8 cellular contexts compared by ENCODE assay signal in the genomic region with DNA sequence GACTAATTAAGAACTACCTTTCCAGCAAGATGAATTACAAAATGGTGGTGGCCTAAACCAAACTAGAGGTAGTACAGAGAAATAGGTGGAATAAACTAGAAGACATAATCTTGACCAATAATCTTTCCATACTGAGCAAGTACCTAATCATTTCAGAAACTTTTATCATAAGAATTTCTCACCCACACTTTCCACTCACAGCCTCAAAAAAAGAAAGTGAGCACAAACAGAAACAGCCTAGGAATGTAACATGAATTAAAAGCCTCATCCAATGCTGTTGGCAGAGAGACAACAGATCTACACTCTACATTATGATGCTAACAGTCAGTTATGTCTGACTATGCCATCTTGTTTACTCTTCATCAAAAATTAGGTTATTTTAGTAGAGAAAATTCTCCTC. TPM values are rescaled to one million over a fixed set of nuclear protein-coding genes. Genes with fewer than 3 reads are reported as not detected.
DNase-seq lines count a peak whose midpoint lies in the region; ATAC-seq and TF ChIP-seq lines count a peak whose summit lies in the region.

No MANE protein-coding gene starts in this region.

- peak overlapping the region; percentile 76 to 88 for H3K27ac Mint-ChIP-seq in natural killer cell treated with Interleukin-12 subunit alpha and Interleukin-12 subunit beta and Interleukin-15 and Interleukin-18, amount 100 ng/mL, for 72 hours

- no peaks in the 10 kb centered on the region for H3K36me3 Mint-ChIP-seq in natural killer cell treated with Interleukin-12 subunit alpha and Interleukin-12 subunit beta and Interleukin-15 and Interleukin-18, amount 100 ng/mL, for 72 hours

- H3K79me2 ChIP-seq in DOHH2 (ENCODE audit: control insufficient read depth, low read length) = peaks cover 74% of the 10 kb centered on the region

- no peaks in the 10 kb centered on the region for H3K9me3 ChIP-seq in DOHH2 (ENCODE audit: control insufficient read depth, insufficient read depth, low read length)

- peak overlapping the region; percentile 91 for H3K4me2 ChIP-seq in DOHH2 (ENCODE audit: low read length)

- no peak for ATAC-seq in natural killer cell treated with Interleukin-12 subunit alpha and Interleukin-12 subunit beta and Interleukin-15 and Interleukin-18, amount 100 ng/mL, for 72 hours

- no peaks in the 10 kb centered on the region for H3K9me2 ChIP-seq in DOHH2 (replicated peaks; ENCODE audit: control insufficient read depth, low read length)

- H3K27ac ChIP-seq in DOHH2 (ENCODE audit: low read depth, low read length) = no peak overlapping the region

- no peaks in the 10 kb centered on the region for H3K27me3 ChIP-seq in DOHH2 (ENCODE audit: control insufficient read depth, low read length)

- peaks cover 32% of the 10 kb centered on the region for H3F3A ChIP-seq in DOHH2 (ENCODE audit: control insufficient read depth, insufficient read depth)

- peaks cover 27% of the 10 kb centered on the region for H3K36me3 ChIP-seq in DOHH2 (ENCODE audit: control insufficient read depth, low read length)

- H3K4me1 ChIP-seq in DOHH2 (ENCODE audit: control insufficient read depth, low read length) = peaks cover 24% of the 10 kb centered on the region

- no peak for DNase-seq in NB4 (ENCODE audit: low read depth)
- peak; percentile 71 for DNase-seq in choroid plexus epithelial cell (ENCODE audit: low read depth)
- DNase-seq in natural killer cell treated with Interleukin-12 subunit alpha and Interleukin-12 subunit beta and Interleukin-15 and Interleukin-18, amount 100 ng/mL, for 72 hours (ENCODE audit: low spot score) = no peak
- no peak for DNase-seq in iPS-NIHi11 (ENCODE audit: low spot score)
- DNase-seq in NCI-H2227 (lab: John Stamatoyannopoulos, UW; ENCODE audit: unreplicated experiment) = no peak
- no peak for DNase-seq in T-helper 9 cell
- no peak for DNase-seq in NCI-H526 treated with DMSO at 0.1 percent for 48 hours (lab: John Stamatoyannopoulos, UW)

- TF ChIP-seq CTCF in DOHH2 (IDR thresholded peaks at IDR 0.05; ENCODE audit: low read depth, low read length, poor library complexity, severe bottlenecking) (no peak), NB4 (IDR thresholded peaks at IDR 0.05; ENCODE audit: low read depth, low read length) (no peak), choroid plexus epithelial cell (conservative IDR thresholded peaks at IDR 0.05; ENCODE audit: low read depth, low read length) (no peak)

- peaks cover 34 to 59% of the 10 kb centered on the region in 2 donors for H3K4me1 Mint-ChIP-seq in natural killer cell treated with Interleukin-12 subunit alpha and Interleukin-12 subunit beta and Interleukin-15 and Interleukin-18, amount 100 ng/mL, for 72 hours (ENCODE audit: low read depth in 2 of 2)

- H3K9me3 Mint-ChIP-seq in natural killer cell treated with Interleukin-12 subunit alpha and Interleukin-12 subunit beta and Interleukin-15 and Interleukin-18, amount 100 ng/mL, for 72 hours = no peaks in the 10 kb centered on the region

- peaks cover 14% of the 10 kb centered on the region for H4K20me1 ChIP-seq in DOHH2 (ENCODE audit: control insufficient read depth, insufficient read depth, low read depth, low read length)

- TF ChIP-seq POLR2A in NB4 (IDR thresholded peaks at IDR 0.05; ENCODE audit: extremely low read depth, insufficient read length) = no peak

- H3K4me3 Mint-ChIP-seq in natural killer cell treated with Interleukin-12 subunit alpha and Interleukin-12 subunit beta and Interleukin-15 and Interleukin-18, amount 100 ng/mL, for 72 hours = peak overlapping the region; percentile 73

- H3K4me3 ChIP-seq in DOHH2 (ENCODE audit: low read length) (peak overlapping the region; percentile 88), NB4 (ENCODE audit: low read depth, low read length) (peak overlapping the region; percentile 70), choroid plexus epithelial cell (ENCODE audit: low read depth, low read length) (no peak overlapping the region)

- H3K27me3 Mint-ChIP-seq in natural killer cell treated with Interleukin-12 subunit alpha and Interleukin-12 subunit beta and Interleukin-15 and Interleukin-18, amount 100 ng/mL, for 72 hours = no peaks in the 10 kb centered on the region

RNA-seq across cellular contexts. Expression of a gene that starts 1.3 kb away (rescaled TPM):
- 10 to 100 TPM; 43.9 to 56.9 TPM for total RNA-seq in natural killer cell treated with Interleukin-12 subunit alpha and Interleukin-12 subunit beta and Interleukin-15 and Interleukin-18, amount 100 ng/mL, for 72 hours
